In the genomic region with DNA sequence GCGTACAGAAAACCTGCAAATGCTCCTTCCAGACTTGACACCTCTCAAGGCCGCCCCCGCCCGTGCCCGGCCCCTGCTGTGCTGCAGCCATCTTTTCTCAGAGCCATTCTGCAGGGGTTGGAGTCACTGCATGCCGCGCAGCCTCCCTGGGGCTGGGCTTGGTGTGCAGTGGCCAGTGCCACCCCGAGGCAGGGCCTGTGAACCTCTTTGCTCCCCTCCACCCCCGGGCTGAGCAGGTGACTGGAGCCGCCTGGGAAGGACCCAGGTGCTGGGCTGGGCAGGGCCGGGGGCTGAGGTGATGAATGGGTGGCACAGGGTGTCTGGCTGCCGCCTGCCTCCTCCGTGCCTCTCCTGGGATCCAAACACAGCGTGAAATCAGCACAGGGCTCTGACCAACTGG, we compare ENCODE assay signal across 21 cellular contexts.
"Had no signal": no experiment of that assay in that cellular context is flagged by ENCODE, and none has a peak within 500 bp of the region (broad histone marks: within the 10 kb centered on the region; RNA-seq: fewer than 3 reads in every experiment).

No MANE protein-coding gene starts in this region.

- H2AFZ ChIP-seq: neural progenitor cell had no signal

- H3K27ac ChIP-seq: coronary artery, heart left ventricle, neural progenitor cell, spleen, testis, tibial nerve, upper lobe of right lung, vagina had no signal

- H3K9me3 ChIP-seq: heart left ventricle, spleen, testis, tibial nerve, upper lobe of right lung, vagina had no signal

- H3K27me3 ChIP-seq: heart left ventricle, neural progenitor cell, testis, tibial nerve, upper lobe of right lung, vagina had no signal

- H3K4me2 ChIP-seq: neural progenitor cell had no signal

- H3K9ac ChIP-seq: neural progenitor cell had no signal

- H3K36me3 ChIP-seq: neural progenitor cell, spleen, upper lobe of right lung had no signal

- DNase-seq: effector CD4-positive, alpha-beta T cell; endodermal cell; foreskin melanocyte; hippocampal formation; mammary epithelial cell; occipital lobe; spleen; stimulated activated CD4-positive, alpha-beta T cell treated with anti-CD3 and anti-CD28 coated beads, Interleukin-15, amount 100 ng/mL, for 24 hours; stimulated activated CD4-positive, alpha-beta T cell treated with anti-CD3 and anti-CD28 coated beads, Interleukin-1b, Interleukin-23, amount 100 ng/mL, for 48 hours; stimulated activated CD4-positive, alpha-beta T cell treated with anti-CD3 and anti-CD28 coated beads, Interleukin-4, amount 100 ng/mL, for 24 hours; stimulated activated naive CD8-positive, alpha-beta T cell treated with anti-CD3 and anti-CD28 coated beads, Interleukin-15, amount 100 ng/mL, for 72 hours; testis; upper lobe of right lung had no signal

- ATAC-seq: heart left ventricle; natural killer cell treated with Interleukin-12 subunit alpha and Interleukin-12 subunit beta and Interleukin-15 and Interleukin-18, amount 100 ng/mL, for 72 hours; sciatic nerve; stimulated activated memory B cell treated with anti-CD40 and anti-IgM and Interleukin-4, amounts not matched to agents 10 μg/mL and 1 μg/mL and 100 μg/mL, for 72 hours; upper lobe of right lung had no signal

- H3K4me1 ChIP-seq: testis, tibial nerve, upper lobe of right lung, vagina had no signal

- H3K4me3 ChIP-seq: coronary artery, heart left ventricle, neural progenitor cell, spleen, testis, tibial nerve, upper lobe of right lung, vagina had no signal
